15 cellular contexts compared by ENCODE assay signal in genomic region chr4:82363896-82364487, GRCh38. TPM values are rescaled to one million over a fixed set of nuclear protein-coding genes. Genes with fewer than 3 reads are reported as not detected.
DNase-seq lines count a peak whose midpoint lies in the region; ATAC-seq and TF ChIP-seq lines count a peak whose summit lies in the region.
"Had no signal": no experiment of that assay in that cellular context is flagged by ENCODE, and none has a peak within 500 bp of the region (broad histone marks: within the 10 kb centered on the region; RNA-seq: fewer than 3 reads in every experiment).

No MANE protein-coding gene starts in this region.

- H4K20me1 ChIP-seq in OCI-LY3 (ENCODE audit: insufficient read depth, low read length) = peaks cover 98% of the 10 kb centered on the region

- H3K4me3 ChIP-seq in OCI-LY3 (ENCODE audit: low read length) (no peak overlapping the region), coronary artery (peak overlapping the region; percentile 18), foreskin fibroblast (ENCODE audit: low read depth in 1 of 2, low read length in 2 of 2) (no peak overlapping the region)
- H3K4me3 ChIP-seq: HAP-1, PC-9, vagina had no signal

- peak overlapping the region; percentile 43 for H3K4me3 Mint-ChIP-seq in activated T-cell treated with anti-CD3 and anti-CD28 coated beads, Interleukin-2, amount 50 U/mL, for 4 hours
- peak overlapping the region; percentile 1 for H3K4me3 Mint-ChIP-seq in stimulated activated effector memory CD8-positive, alpha-beta T cell treated with anti-CD3 and anti-CD28 coated beads, Interleukin-12 subunit alpha, Interleukin-12 subunit beta, amount 100 ng/mL, for 72 hours
- H3K4me3 Mint-ChIP-seq: nephron had no signal

- peaks cover 100% of the 10 kb centered on the region for H3K79me2 ChIP-seq in OCI-LY3 (ENCODE audit: low read length)

- H3K9me3 ChIP-seq in OCI-LY3 (ENCODE audit: insufficient read depth, low read length) = no peaks in the 10 kb centered on the region
- H3K9me3 ChIP-seq: HAP-1, vagina had no signal

- no peak overlapping the region for H2AFZ ChIP-seq in OCI-LY3 (ENCODE audit: low read depth, low read length)
- H2AFZ ChIP-seq: PC-9 had no signal

- H3K4me1 ChIP-seq in OCI-LY3 (ENCODE audit: low read length) = peaks cover 76% of the 10 kb centered on the region

- peaks cover 36% of the 10 kb centered on the region for H3K36me3 ChIP-seq in OCI-LY3 (replicated peaks; ENCODE audit: low read depth, low read length)
- H3K36me3 ChIP-seq: vagina had no signal

- no peak overlapping the region for H3K9ac ChIP-seq in OCI-LY3 (ENCODE audit: low read length)

- H3K27me3 ChIP-seq in OCI-LY3 (ENCODE audit: low read depth, low read length) = no peaks in the 10 kb centered on the region
- H3K27me3 ChIP-seq: vagina had no signal

- no peak for DNase-seq in activated T-cell treated with anti-CD3 and anti-CD28 coated beads, Interleukin-2, amount 50 U/mL, for 4 hours
- DNase-seq in activated T-cell treated with anti-CD3 and anti-CD28 coated beads for 4 hours (no peak), coronary artery (ENCODE audit: low spot score) (no peak), foreskin fibroblast (no peak), superior temporal gyrus (ENCODE audit: extremely low spot score) (no peak), COLO668 (lab: John Stamatoyannopoulos, UW; ENCODE audit: unreplicated experiment) (no peak)
- no peak for DNase-seq in stimulated activated effector memory CD8-positive, alpha-beta T cell treated with anti-CD3 and anti-CD28 coated beads, Interleukin-12 subunit alpha, Interleukin-12 subunit beta, amount 100 ng/mL, for 72 hours (ENCODE audit: low spot score in 2 of 2)
- DNase-seq: PC-9; right cardiac atrium; stimulated activated CD4-positive, alpha-beta T cell treated with anti-CD3 and anti-CD28 coated beads, Interleukin-2, amount 100 ng/mL, for 48 hours; WERI-Rb-1 had no signal

- no peaks in the 10 kb centered on the region for H3K9me3 Mint-ChIP-seq in activated T-cell treated with anti-CD3 and anti-CD28 coated beads, Interleukin-2, amount 50 U/mL, for 4 hours
- H3K9me3 Mint-ChIP-seq in stimulated activated effector memory CD8-positive, alpha-beta T cell treated with anti-CD3 and anti-CD28 coated beads, Interleukin-12 subunit alpha, Interleukin-12 subunit beta, amount 100 ng/mL, for 72 hours = no peaks in the 10 kb centered on the region
- H3K9me3 Mint-ChIP-seq: nephron had no signal

- TF ChIP-seq CTCF in OCI-LY3 (IDR thresholded peaks at IDR 0.05; ENCODE audit: low read depth, low read length) = no peak
- TF ChIP-seq CTCF in coronary artery (IDR thresholded peaks at IDR 0.05) = no peak
- no peak for TF ChIP-seq CTCF in foreskin fibroblast (IDR thresholded peaks at IDR 0.05; ENCODE audit: low read depth, low read length)

- peak overlapping the region; percentile 23 for H3K4me2 ChIP-seq in OCI-LY3 (ENCODE audit: low read length)
- H3K4me2 ChIP-seq: PC-9 had no signal

- H3K36me3 Mint-ChIP-seq in activated T-cell treated with anti-CD3 and anti-CD28 coated beads, Interleukin-2, amount 50 U/mL, for 4 hours (ENCODE audit: insufficient read depth) = peaks cover 36% of the 10 kb centered on the region
- peaks cover 100% of the 10 kb centered on the region for H3K36me3 Mint-ChIP-seq in stimulated activated effector memory CD8-positive, alpha-beta T cell treated with anti-CD3 and anti-CD28 coated beads, Interleukin-12 subunit alpha, Interleukin-12 subunit beta, amount 100 ng/mL, for 72 hours

- H3K27ac ChIP-seq in OCI-LY3 (ENCODE audit: low read length) = peak overlapping the region; percentile 13; the same call in 1 of the 2 replicates
- H3K27ac ChIP-seq in coronary artery = no peak overlapping the region
- H3K27ac ChIP-seq: PC-9, vagina, WERI-Rb-1 had no signal

- ATAC-seq in activated T-cell treated with anti-CD3 and anti-CD28 coated beads, Interleukin-2, amount 50 U/mL, for 4 hours = no peak
- ATAC-seq in stimulated activated effector memory CD8-positive, alpha-beta T cell treated with anti-CD3 and anti-CD28 coated beads, Interleukin-12 subunit alpha, Interleukin-12 subunit beta, amount 100 ng/mL, for 72 hours = no peak
- ATAC-seq: right cardiac atrium had no signal

- H3K27me3 Mint-ChIP-seq in activated T-cell treated with anti-CD3 and anti-CD28 coated beads, Interleukin-2, amount 50 U/mL, for 4 hours (ENCODE audit: low read depth) = no peaks in the 10 kb centered on the region

- H3K4me1 Mint-ChIP-seq in activated T-cell treated with anti-CD3 and anti-CD28 coated beads, Interleukin-2, amount 50 U/mL, for 4 hours (ENCODE audit: low read depth) = peaks cover 87% of the 10 kb centered on the region
- peaks cover 67% of the 10 kb centered on the region for H3K4me1 Mint-ChIP-seq in stimulated activated effector memory CD8-positive, alpha-beta T cell treated with anti-CD3 and anti-CD28 coated beads, Interleukin-12 subunit alpha, Interleukin-12 subunit beta, amount 100 ng/mL, for 72 hours

- peak overlapping the region; percentile 71 for H3K27ac Mint-ChIP-seq in stimulated activated effector memory CD8-positive, alpha-beta T cell treated with anti-CD3 and anti-CD28 coated beads, Interleukin-12 subunit alpha, Interleukin-12 subunit beta, amount 100 ng/mL, for 72 hours

RNA-seq across cellular contexts. Expression of gene HNRNPD, which starts 9.8 kb away (rescaled TPM):
- total RNA-seq in activated T-cell treated with anti-CD3 and anti-CD28 coated beads, Interleukin-2, amount 50 U/mL, for 4 hours = 100 to 1,000 TPM; 447 to 507 (median 468) TPM
